1 cellular context compared by ENCODE assay signal in the genomic region with DNA sequence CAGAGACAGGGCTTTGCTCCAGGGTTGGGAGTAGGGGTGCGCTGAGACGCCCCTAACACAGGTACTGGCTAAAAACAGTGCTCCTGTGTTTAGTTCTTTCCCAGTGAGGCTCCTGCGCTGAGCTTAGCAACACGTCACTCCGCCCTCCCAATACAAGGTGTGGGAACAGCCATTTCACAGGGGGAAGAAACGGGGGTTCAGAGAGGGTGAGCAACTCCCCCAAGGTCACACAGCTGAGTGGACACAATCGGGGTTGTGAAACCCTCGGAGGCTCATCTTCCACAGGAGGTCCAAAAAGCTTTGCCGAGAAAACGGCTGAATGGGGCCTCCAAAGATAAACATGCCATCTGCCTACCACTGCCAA.
TF ChIP-seq lines count a peak whose summit lies in the region.

No MANE protein-coding gene starts in this region.

TF ChIP-seq in GM23338, 12 proteins besides CTCF, POLR2A, EP300 and RAD21 (continued from another document):
- TF ChIP-seq, protein P1, sequence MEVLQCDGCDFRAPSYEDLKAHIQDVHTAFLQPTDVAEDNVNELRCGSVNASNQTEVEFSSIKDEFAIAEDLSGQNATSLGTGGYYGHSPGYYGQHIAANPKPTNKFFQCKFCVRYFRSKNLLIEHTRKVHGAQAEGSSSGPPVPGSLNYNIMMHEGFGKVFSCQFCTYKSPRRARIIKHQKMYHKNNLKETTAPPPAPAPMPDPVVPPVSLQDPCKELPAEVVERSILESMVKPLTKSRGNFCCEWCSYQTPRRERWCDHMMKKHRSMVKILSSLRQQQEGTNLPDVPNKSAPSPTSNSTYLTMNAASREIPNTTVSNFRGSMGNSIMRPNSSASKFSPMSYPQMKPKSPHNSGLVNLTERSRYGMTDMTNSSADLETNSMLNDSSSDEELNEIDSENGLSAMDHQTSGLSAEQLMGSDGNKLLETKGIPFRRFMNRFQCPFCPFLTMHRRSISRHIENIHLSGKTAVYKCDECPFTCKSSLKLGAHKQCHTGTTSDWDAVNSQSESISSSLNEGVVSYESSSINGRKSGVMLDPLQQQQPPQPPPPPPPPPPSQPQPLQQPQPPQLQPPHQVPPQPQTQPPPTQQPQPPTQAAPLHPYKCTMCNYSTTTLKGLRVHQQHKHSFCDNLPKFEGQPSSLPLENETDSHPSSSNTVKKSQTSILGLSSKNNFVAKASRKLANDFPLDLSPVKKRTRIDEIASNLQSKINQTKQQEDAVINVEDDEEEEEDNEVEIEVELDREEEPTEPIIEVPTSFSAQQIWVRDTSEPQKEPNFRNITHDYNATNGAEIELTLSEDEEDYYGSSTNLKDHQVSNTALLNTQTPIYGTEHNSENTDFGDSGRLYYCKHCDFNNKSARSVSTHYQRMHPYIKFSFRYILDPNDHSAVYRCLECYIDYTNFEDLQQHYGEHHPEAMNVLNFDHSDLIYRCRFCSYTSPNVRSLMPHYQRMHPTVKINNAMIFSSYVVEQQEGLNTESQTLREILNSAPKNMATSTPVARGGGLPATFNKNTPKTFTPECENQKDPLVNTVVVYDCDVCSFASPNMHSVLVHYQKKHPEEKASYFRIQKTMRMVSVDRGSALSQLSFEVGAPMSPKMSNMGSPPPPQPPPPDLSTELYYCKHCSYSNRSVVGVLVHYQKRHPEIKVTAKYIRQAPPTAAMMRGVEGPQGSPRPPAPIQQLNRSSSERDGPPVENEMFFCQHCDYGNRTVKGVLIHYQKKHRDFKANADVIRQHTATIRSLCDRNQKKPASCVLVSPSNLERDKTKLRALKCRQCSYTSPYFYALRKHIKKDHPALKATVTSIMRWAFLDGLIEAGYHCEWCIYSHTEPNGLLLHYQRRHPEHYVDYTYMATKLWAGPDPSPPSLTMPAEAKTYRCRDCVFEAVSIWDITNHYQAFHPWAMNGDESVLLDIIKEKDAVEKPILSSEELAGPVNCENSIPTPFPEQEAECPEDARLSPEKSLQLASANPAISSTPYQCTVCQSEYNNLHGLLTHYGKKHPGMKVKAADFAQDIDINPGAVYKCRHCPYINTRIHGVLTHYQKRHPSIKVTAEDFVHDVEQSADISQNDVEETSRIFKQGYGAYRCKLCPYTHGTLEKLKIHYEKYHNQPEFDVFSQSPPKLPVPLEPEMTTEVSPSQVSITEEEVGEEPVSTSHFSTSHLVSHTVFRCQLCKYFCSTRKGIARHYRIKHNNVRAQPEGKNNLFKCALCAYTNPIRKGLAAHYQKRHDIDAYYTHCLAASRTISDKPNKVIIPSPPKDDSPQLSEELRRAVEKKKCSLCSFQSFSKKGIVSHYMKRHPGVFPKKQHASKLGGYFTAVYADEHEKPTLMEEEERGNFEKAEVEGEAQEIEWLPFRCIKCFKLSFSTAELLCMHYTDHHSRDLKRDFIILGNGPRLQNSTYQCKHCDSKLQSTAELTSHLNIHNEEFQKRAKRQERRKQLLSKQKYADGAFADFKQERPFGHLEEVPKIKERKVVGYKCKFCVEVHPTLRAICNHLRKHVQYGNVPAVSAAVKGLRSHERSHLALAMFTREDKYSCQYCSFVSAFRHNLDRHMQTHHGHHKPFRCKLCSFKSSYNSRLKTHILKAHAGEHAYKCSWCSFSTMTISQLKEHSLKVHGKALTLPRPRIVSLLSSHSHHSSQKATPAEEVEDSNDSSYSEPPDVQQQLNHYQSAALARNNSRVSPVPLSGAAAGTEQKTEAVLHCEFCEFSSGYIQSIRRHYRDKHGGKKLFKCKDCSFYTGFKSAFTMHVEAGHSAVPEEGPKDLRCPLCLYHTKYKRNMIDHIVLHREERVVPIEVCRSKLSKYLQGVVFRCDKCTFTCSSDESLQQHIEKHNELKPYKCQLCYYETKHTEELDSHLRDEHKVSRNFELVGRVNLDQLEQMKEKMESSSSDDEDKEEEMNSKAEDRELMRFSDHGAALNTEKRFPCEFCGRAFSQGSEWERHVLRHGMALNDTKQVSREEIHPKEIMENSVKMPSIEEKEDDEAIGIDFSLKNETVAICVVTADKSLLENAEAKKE (CRISPR knock-in tag; IDR thresholded peaks at IDR 0.05) = no peak
- TF ChIP-seq, protein P2, sequence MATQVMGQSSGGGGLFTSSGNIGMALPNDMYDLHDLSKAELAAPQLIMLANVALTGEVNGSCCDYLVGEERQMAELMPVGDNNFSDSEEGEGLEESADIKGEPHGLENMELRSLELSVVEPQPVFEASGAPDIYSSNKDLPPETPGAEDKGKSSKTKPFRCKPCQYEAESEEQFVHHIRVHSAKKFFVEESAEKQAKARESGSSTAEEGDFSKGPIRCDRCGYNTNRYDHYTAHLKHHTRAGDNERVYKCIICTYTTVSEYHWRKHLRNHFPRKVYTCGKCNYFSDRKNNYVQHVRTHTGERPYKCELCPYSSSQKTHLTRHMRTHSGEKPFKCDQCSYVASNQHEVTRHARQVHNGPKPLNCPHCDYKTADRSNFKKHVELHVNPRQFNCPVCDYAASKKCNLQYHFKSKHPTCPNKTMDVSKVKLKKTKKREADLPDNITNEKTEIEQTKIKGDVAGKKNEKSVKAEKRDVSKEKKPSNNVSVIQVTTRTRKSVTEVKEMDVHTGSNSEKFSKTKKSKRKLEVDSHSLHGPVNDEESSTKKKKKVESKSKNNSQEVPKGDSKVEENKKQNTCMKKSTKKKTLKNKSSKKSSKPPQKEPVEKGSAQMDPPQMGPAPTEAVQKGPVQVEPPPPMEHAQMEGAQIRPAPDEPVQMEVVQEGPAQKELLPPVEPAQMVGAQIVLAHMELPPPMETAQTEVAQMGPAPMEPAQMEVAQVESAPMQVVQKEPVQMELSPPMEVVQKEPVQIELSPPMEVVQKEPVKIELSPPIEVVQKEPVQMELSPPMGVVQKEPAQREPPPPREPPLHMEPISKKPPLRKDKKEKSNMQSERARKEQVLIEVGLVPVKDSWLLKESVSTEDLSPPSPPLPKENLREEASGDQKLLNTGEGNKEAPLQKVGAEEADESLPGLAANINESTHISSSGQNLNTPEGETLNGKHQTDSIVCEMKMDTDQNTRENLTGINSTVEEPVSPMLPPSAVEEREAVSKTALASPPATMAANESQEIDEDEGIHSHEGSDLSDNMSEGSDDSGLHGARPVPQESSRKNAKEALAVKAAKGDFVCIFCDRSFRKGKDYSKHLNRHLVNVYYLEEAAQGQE (IDR thresholded peaks at IDR 0.05; ENCODE audit: unreplicated experiment) = no peak
- TF ChIP-seq, protein P3, sequence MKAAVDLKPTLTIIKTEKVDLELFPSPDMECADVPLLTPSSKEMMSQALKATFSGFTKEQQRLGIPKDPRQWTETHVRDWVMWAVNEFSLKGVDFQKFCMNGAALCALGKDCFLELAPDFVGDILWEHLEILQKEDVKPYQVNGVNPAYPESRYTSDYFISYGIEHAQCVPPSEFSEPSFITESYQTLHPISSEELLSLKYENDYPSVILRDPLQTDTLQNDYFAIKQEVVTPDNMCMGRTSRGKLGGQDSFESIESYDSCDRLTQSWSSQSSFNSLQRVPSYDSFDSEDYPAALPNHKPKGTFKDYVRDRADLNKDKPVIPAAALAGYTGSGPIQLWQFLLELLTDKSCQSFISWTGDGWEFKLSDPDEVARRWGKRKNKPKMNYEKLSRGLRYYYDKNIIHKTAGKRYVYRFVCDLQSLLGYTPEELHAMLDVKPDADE (IDR thresholded peaks at IDR 0.05) = no peak
- TF ChIP-seq NANOG (IDR thresholded peaks at IDR 0.05; ENCODE audit: borderline replicate concordance) = no peak
TF ChIP-seq in GM23338: peak in this region for 0.
